8 cellular contexts compared by ENCODE assay signal in the genomic region with DNA sequence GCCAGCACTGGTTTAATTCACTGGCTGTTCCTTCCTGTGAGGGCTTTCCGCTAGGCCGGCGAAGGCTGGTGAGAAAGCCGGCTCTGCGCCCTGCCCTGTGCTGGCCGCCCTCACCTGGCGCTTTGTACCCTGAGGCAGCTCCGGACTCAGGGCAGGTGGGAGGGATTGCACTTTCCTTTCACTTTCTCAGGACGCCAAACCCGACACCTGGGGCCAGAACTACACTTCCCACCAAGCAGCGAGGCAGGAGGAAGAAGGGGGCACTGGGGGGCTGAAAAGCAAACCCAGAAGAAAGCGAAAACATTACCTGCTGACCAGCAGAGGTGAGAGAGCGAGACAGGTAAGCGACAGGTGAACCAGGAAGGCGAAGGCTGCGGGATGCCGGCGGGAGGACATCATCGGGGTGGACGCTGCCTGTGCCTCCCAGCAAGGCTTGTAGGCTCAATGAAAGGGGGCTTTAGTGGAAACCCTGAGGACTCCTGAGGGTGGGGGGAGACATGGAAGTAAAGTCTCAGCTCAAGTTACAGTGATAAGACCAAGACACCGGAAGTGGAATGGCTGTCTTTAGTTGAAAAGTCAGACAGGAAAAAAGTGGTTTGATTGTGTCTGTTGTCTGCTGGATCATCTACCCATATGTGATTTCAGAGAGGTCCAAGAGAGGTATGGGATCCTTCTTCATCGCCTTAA. TPM values are rescaled to one million over a fixed set of nuclear protein-coding genes. Genes with fewer than 3 reads are reported as not detected.
DNase-seq lines count a peak whose midpoint lies in the region; ATAC-seq and TF ChIP-seq lines count a peak whose summit lies in the region.

A gene with protein sequence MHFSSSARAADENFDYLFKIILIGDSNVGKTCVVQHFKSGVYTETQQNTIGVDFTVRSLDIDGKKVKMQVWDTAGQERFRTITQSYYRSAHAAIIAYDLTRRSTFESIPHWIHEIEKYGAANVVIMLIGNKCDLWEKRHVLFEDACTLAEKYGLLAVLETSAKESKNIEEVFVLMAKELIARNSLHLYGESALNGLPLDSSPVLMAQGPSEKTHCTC (plus strand): TSS at position 181 of the 687 bp plus-strand sequence. CDS start 3,589 bp downstream, outside the sequence.

- H3K27me3 Mint-ChIP-seq in activated naive CD8-positive, alpha-beta T cell treated with anti-CD3 and anti-CD28 coated beads for 36 hours, result no peaks in the 10 kb centered on the region

- no peaks in the 10 kb centered on the region for H3K9me3 Mint-ChIP-seq in activated naive CD8-positive, alpha-beta T cell treated with anti-CD3 and anti-CD28 coated beads for 36 hours

- H3K36me3 ChIP-seq in PC-3 (ENCODE audit: low read depth, low read length), result no peaks in the 10 kb centered on the region

- H3K9me3 ChIP-seq in PC-3 (ENCODE audit: low read length), result no peaks in the 10 kb centered on the region

- H3K27me3 ChIP-seq in PC-3 (ENCODE audit: low read length), result no peaks in the 10 kb centered on the region

- peak within 1 kb of the TSS; percentile 93 for H3K27ac Mint-ChIP-seq in activated naive CD8-positive, alpha-beta T cell treated with anti-CD3 and anti-CD28 coated beads for 36 hours

- CTCF ChIA-PET in PC-3 (lab: Charles Lee), result no interaction called here

- peak; percentile 55 for ATAC-seq in GM21576 (IDR thresholded peaks at IDR 0.05; ENCODE audit: unreplicated experiment)
- ATAC-seq in PC-3, result peak; percentile 77
- ATAC-seq in HG02840 (IDR thresholded peaks at IDR 0.05; ENCODE audit: low FRiP score, unreplicated experiment), result no peak

- no peak within 1 kb of the TSS for H3K27ac ChIP-seq in PC-3 (ENCODE audit: low read length)

- peak within 1 kb of the TSS; percentile 91 for H3K4me3 ChIP-seq in PC-3 (ENCODE audit: low read length)

- peak within 1 kb of the TSS; percentile 90 for H3K4me2 ChIP-seq in PC-3 (ENCODE audit: low read length)

- no peaks in the 10 kb centered on the region for H3K9me2 ChIP-seq in PC-3 (replicated peaks; ENCODE audit: low read length)

- H3K79me2 ChIP-seq in PC-3 (ENCODE audit: low read length), result no peaks in the 10 kb centered on the region

- H3K4me1 ChIP-seq in PC-3 (ENCODE audit: insufficient read depth, low read length), result peaks cover 15% of the 10 kb centered on the region

- no peaks in the 10 kb centered on the region for H4K20me1 ChIP-seq in PC-3 (ENCODE audit: low read length)

- POLR2A ChIA-PET in PC-3 (lab: Charles Lee; ENCODE audit: unreplicated experiment), result no interaction called here

- peak; percentile 53 for DNase-seq in PC-3
- peak; percentile 54 for DNase-seq in activated naive CD8-positive, alpha-beta T cell treated with anti-CD3 and anti-CD28 coated beads for 36 hours
- peak; percentile 80 for DNase-seq in islet precursor cell
- peak; percentile 17 for DNase-seq in stimulated activated CD4-positive, alpha-beta T cell treated with anti-CD3 and anti-CD28 coated beads, Interleukin-2, amount 100 ng/mL, for 4 hours (ENCODE audit: low read depth)
- no peak for DNase-seq in medulla oblongata (ENCODE audit: extremely low spot score)
- no peak for DNase-seq in amygdala (lab: John Stamatoyannopoulos, UW)

- H3K4me1 Mint-ChIP-seq in activated naive CD8-positive, alpha-beta T cell treated with anti-CD3 and anti-CD28 coated beads for 36 hours, result peaks cover 32% of the 10 kb centered on the region

- peak within 1 kb of the TSS; percentile 98 for H2AFZ ChIP-seq in PC-3 (ENCODE audit: low read length)

- intact Hi-C loops in PC-3 (cut with micrococcal nuclease), result loop anchor here (5.0 kb wide), 1 partner anchor 73 kb away; a partner anchor contains a TSS

- no peak for TF ChIP-seq CTCF in PC-3 (conservative IDR thresholded peaks at IDR 0.05; ENCODE audit: low read depth, low read length)

- H3F3A ChIP-seq in PC-3 (ENCODE audit: low read length, unreplicated experiment), result no peaks in the 10 kb centered on the region

- BruUV-seq in PC-3 (replicated peaks; lab: Mats Ljungman, UMichigan), result TSS peak; percentile 28

- peak within 1 kb of the TSS; percentile 44 for H3K9ac ChIP-seq in PC-3 (ENCODE audit: low read length)

- H3K4me3 Mint-ChIP-seq in activated naive CD8-positive, alpha-beta T cell treated with anti-CD3 and anti-CD28 coated beads for 36 hours, result peak within 1 kb of the TSS; percentile 93

- peaks cover 11% of the 10 kb centered on the region for H3K36me3 Mint-ChIP-seq in activated naive CD8-positive, alpha-beta T cell treated with anti-CD3 and anti-CD28 coated beads for 36 hours

RNA-seq across cellular contexts. Expression of the gene that starts here (rescaled TPM):
- 0.52 and 1.3 TPM in 2 replicates for total RNA-seq in PC-3 (2014; rRNA removed)
- total RNA-seq in activated naive CD8-positive, alpha-beta T cell treated with anti-CD3 and anti-CD28 coated beads for 36 hours, result 1 to 10 TPM; 6.8 to 7.6 TPM

Comparison
In these comparisons a context has a peak if more than half of its experiments do, and no peak if none do; other contexts are left out.
1. DNase-seq: peak in PC-3 (single experiment), activated naive CD8-positive, alpha-beta T cell treated with anti-CD3 and anti-CD28 coated beads for 36 hours (single experiment), islet precursor cell (single experiment) and stimulated activated CD4-positive, alpha-beta T cell treated with anti-CD3 and anti-CD28 coated beads, Interleukin-2, amount 100 ng/mL, for 4 hours (single experiment); none in medulla oblongata (single experiment) and amygdala (0 of 56).